21 cellular contexts compared by ENCODE assay signal in genomic region chrY:7008578-7009355, GRCh38.
A peak's percentile ranks its signal among the peaks of the same experiment; 100 is the strongest.
DNase-seq lines count a peak whose midpoint lies in the region; FAIRE-seq and TF ChIP-seq lines count a peak whose summit lies in the region.
"Had no signal": no experiment of that assay in that cellular context is flagged by ENCODE, and none has a peak within 500 bp of the region (broad histone marks: within the 10 kb centered on the region; RNA-seq: fewer than 3 reads in every experiment).

No MANE protein-coding gene starts in this region.

- H3K27ac ChIP-seq in prostate gland, result peak overlapping the region in 1 of 2 donors; percentile 11
- H3K27ac ChIP-seq: C4-2B, HL-60 had no signal

- H3K4me1 ChIP-seq in prostate gland (replicated peaks), result no peaks in the 10 kb centered on the region

- TF ChIP-seq CTCF in bronchial epithelial cell (IDR thresholded peaks at IDR 0.05; ENCODE audit: insufficient read depth, low read length, severe bottlenecking) (no peak), prostate gland (IDR thresholded peaks at IDR 0.05) (no peak)

- H3K4me3 ChIP-seq in bronchial epithelial cell (ENCODE audit: low read depth, low read length) (no peak overlapping the region), prostate gland (no peak overlapping the region)
- H3K4me3 ChIP-seq: GM12878, K562 had no signal

- FAIRE-seq in bronchial epithelial cell (lab: Jason Lieb, UNC) (no peak), islet of Langerhans (lab: Jason Lieb, UNC) (peak; percentile 56)
- FAIRE-seq: A204.1, GM12878, GM19239, H54, K562 had no signal

- TF ChIP-seq POLR2A in prostate gland (IDR thresholded peaks at IDR 0.05), result no peak

- DNase-seq in bronchial epithelial cell (ENCODE audit: low read depth) (peak; percentile 73), prostate gland (ENCODE audit: low spot score) (peak; percentile 8), glomerular visceral epithelial cell (ENCODE audit: extremely low spot score) (no peak), COR-L47 (lab: John Stamatoyannopoulos, UW) (no peak), NCI-H226 (no peak), NCI-H345 (lab: John Stamatoyannopoulos, UW) (no peak)
- DNase-seq: ACHN; CD4-positive, alpha-beta T cell; DMS153; DND-41; EL; HCEC 1CT; IMR-90 had no signal

- H3K27me3 ChIP-seq in bronchial epithelial cell (ENCODE audit: control insufficient read depth, insufficient read depth, low read length) (no peaks in the 10 kb centered on the region), prostate gland (replicated peaks; ENCODE audit: insufficient read depth) (no peaks in the 10 kb centered on the region)

- WGBS in prostate gland, result 43% methylated on average over 6 of the region's 6 CpGs

- no peaks in the 10 kb centered on the region for H3K36me3 ChIP-seq in bronchial epithelial cell (ENCODE audit: control insufficient read depth, insufficient read depth, low read length)
- H3K36me3 ChIP-seq in prostate gland, result no peaks in the 10 kb centered on the region

- intact Hi-C loops in prostate gland (cut with DNase I), result no loop called here

- no peaks in the 10 kb centered on the region for H3K9me3 ChIP-seq in prostate gland

Comparison
In these comparisons a context has a peak if more than half of its experiments do, and no peak if none do; other contexts are left out.
1. DNase-seq: peak in bronchial epithelial cell (single experiment) and prostate gland (single experiment); none in glomerular visceral epithelial cell (single experiment), COR-L47 (single experiment), NCI-H226 (single experiment) and NCI-H345 (single experiment).